Comparison of ENCODE assay signal across 21 cellular contexts in genomic region chr20:13286052-13286451, GRCh38.
"Had no signal": no experiment of that assay in that cellular context is flagged by ENCODE, and none has a peak within 500 bp of the region (broad histone marks: within the 10 kb centered on the region; RNA-seq: fewer than 3 reads in every experiment).

No MANE protein-coding gene starts in this region.

- H3K27ac ChIP-seq: ascending aorta had no signal

- H3K4me3 ChIP-seq: ascending aorta had no signal

- DNase-seq: activated B cell treated with CpG ODN at 0.5 μM for 24 hours; activated CD4-positive, alpha-beta T cell treated with anti-CD3 and anti-CD28 coated beads for 1 hour; activated CD4-positive, alpha-beta T cell treated with anti-CD3 and anti-CD28 coated beads, Interleukin-2, amount 10 ng/mL, durations not matched to agents 24 days and 14 days; activated CD4-positive, alpha-beta T cell treated with anti-CD3 and anti-CD28 coated beads, Interleukin-2, amount 50 U/mL, for 48 hours; activated naive CD8-positive, alpha-beta T cell treated with anti-CD3 and anti-CD28 coated beads, Interleukin-2, amount 50 U/mL, for 24 hours; activated T-cell treated with anti-CD3 and anti-CD28 coated beads for 4 hours; activated T-cell treated with anti-CD3 and anti-CD28 coated beads, Interleukin-2, amount 50 U/mL, for 72 hours; amniotic stem cell; cerebellar nuclear complex; MM.1S; NCI-H1105; NCI-H1436 treated with DMSO at 0.1 percent for 48 hours; NCI-H1930; NCI-H2107; NCI-H226; NCI-H526; NCI-H82; RPMI8226; SHP77; T-helper 9 cell had no signal

- H3K27me3 ChIP-seq: ascending aorta had no signal

- H3K4me1 ChIP-seq: ascending aorta had no signal

- H3K9me3 ChIP-seq: ascending aorta had no signal

- H3K36me3 ChIP-seq: ascending aorta had no signal
